19 cellular contexts compared by ENCODE assay signal in the genomic region with DNA sequence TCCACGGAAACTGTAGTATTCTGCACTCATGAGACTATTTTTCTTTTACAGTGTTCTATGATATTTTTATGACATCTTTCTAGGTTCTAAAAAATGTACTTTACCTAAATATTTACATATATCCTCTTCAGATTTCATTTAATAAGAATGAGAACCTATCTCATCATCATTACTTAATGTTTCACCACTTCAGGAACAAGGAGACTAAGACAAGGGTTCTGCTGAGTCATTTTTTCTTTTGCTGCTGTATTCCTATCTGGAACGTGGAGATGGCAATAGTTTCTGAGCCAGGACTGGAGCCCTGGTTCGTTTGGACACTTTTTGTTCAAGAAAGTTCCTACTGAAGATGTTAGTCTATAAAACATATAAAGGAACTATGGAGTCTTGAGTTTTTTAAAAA.
"Had no signal": no experiment of that assay in that cellular context is flagged by ENCODE, and none has a peak within 500 bp of the region (broad histone marks: within the 10 kb centered on the region; RNA-seq: fewer than 3 reads in every experiment).

No MANE protein-coding gene starts in this region.

- ATAC-seq: activated T-cell treated with anti-CD3 and anti-CD28 coated beads, Interleukin-2, amount 50 U/mL, for 4 hours; heart left ventricle; stimulated activated naive CD8-positive, alpha-beta T cell treated with anti-CD3 and anti-CD28 coated beads, Interleukin-15, amount 100 ng/mL, for 72 hours; T-cell had no signal

- H3K4me1 ChIP-seq: prostate gland, testis had no signal

- H3K4me3 ChIP-seq: adrenal gland, heart left ventricle, ovary, prostate gland, testis, uterus had no signal

- H3K27me3 ChIP-seq: adrenal gland, heart left ventricle, neutrophil, ovary, testis, uterus had no signal

- H3K36me3 ChIP-seq: adrenal gland, heart left ventricle, neutrophil, ovary, prostate gland, uterus had no signal

- H3K9me3 ChIP-seq: adrenal gland, heart left ventricle, neutrophil, ovary, prostate gland, testis, uterus had no signal

- H3K27ac ChIP-seq: adrenal gland, epithelial cell of prostate, heart left ventricle, neutrophil, ovary, prostate gland, testis, uterus had no signal

- DNase-seq: activated naive CD4-positive, alpha-beta T cell; activated T-cell treated with anti-CD3 and anti-CD28 coated beads, Interleukin-2, amount 50 U/mL, for 4 hours; adrenal gland; cerebellar nuclear complex; cortex of kidney; endodermal cell; heart left ventricle; islet precursor cell; left cardiac atrium; ovary; stimulated activated CD4-positive, alpha-beta T cell treated with anti-CD3 and anti-CD28 coated beads, Interleukin-1b, Interleukin-23, amount 100 ng/mL, for 48 hours; stimulated activated naive CD8-positive, alpha-beta T cell treated with anti-CD3 and anti-CD28 coated beads, Interleukin-15, amount 100 ng/mL, for 72 hours; T-cell; testis; trophoblast cell; uterus had no signal
